Comparison of ENCODE assay signal across 8 cellular contexts in genomic region chr2:233566141-233566956, GRCh38. TPM values are rescaled to one million over a fixed set of nuclear protein-coding genes. Genes with fewer than 3 reads are reported as not detected.
A peak's percentile ranks its signal among the peaks of the same experiment; 100 is the strongest.
DNase-seq lines count a peak whose midpoint lies in the region; ATAC-seq and TF ChIP-seq lines count a peak whose summit lies in the region.

Gene USP40 (minus strand): TSS chr2:233566782. CDS start chr2:233565554, 1,228 bp downstream.

- H3K27me3 Mint-ChIP-seq in nephron (ENCODE audit: low read depth) = peaks cover 3% of the 10 kb centered on the region

- H3K4me1 ChIP-seq in Karpas-422 (ENCODE audit: low read length) = peaks cover 9% of the 10 kb centered on the region

- H3K27ac ChIP-seq in Karpas-422 (ENCODE audit: low read length) (peak within 1 kb of the TSS; percentile 71), RWPE1 (peak within 1 kb of the TSS; percentile 94)

- H3K9me3 ChIP-seq in Karpas-422 (ENCODE audit: low read length) = no peaks in the 10 kb centered on the region

- no peaks in the 10 kb centered on the region for H4K20me1 ChIP-seq in Karpas-422 (ENCODE audit: insufficient read depth, low read depth, low read length)

- no peak within 1 kb of the TSS for H2AFZ ChIP-seq in Karpas-422 (ENCODE audit: low read length)

- H3K4me3 ChIP-seq in Karpas-422 (ENCODE audit: low read length) (peak within 1 kb of the TSS; percentile 76), fibroblast of villous mesenchyme (ENCODE audit: low read depth, low read length) (peak within 1 kb of the TSS; percentile 73)

- peak within 1 kb of the TSS; percentile 98 to 100 (median 99) for H3K4me3 Mint-ChIP-seq in nephron

- peaks cover 6% of the 10 kb centered on the region for H3K4me1 Mint-ChIP-seq in nephron

- no peaks in the 10 kb centered on the region for H3K9me3 Mint-ChIP-seq in nephron

- H3K9ac ChIP-seq in Karpas-422 (ENCODE audit: low read length) = peak within 1 kb of the TSS; percentile 76

- no peaks in the 10 kb centered on the region; the same call in 1 of the 2 replicates for H3K27me3 ChIP-seq in Karpas-422 (ENCODE audit: low read length)

- H3K36me3 Mint-ChIP-seq in nephron (ENCODE audit: low read depth) = peaks cover 17% of the 10 kb centered on the region

- no peak for TF ChIP-seq CTCF in RWPE1 (conservative IDR thresholded peaks at IDR 0.05; ENCODE audit: low read depth)
- no peak for TF ChIP-seq CTCF in fibroblast of villous mesenchyme (IDR thresholded peaks at IDR 0.05; ENCODE audit: insufficient read depth, low read depth, low read length)
- TF ChIP-seq CTCF in nephron (IDR thresholded peaks at IDR 0.05; ENCODE audit: unreplicated experiment in 3 of 3) = no peak

- no peaks in the 10 kb centered on the region for H3K36me3 ChIP-seq in Karpas-422 (ENCODE audit: insufficient read depth, low read length)

- no peaks in the 10 kb centered on the region for H3K79me2 ChIP-seq in Karpas-422 (ENCODE audit: low read length)

- ATAC-seq in GM21576 (IDR thresholded peaks at IDR 0.05; ENCODE audit: unreplicated experiment) = peak; percentile 70
- peak; percentile 84 for ATAC-seq in stimulated activated naive CD8-positive, alpha-beta T cell treated with anti-CD3 and anti-CD28 coated beads, Interleukin-15, Interleukin-2, amounts not matched to agents 100 U/mL and 50 U/mL, for 24 hours

- CTCF ChIA-PET in RWPE1 (lab: Yijun Ruan, JAX) = interaction anchor here (0.5 kb wide), 1 partner anchor 204 kb away, joined by 4 read pairs; no protein-coding TSS in a partner anchor

- in situ Hi-C loops in Caki2 (cut with HindIII; ENCODE audit: low pct_unique_long_range_greater_than_20kb, low sequenced_read_pairs) = no loop called here

- DNase-seq in Caki2 (ENCODE audit: low read depth) (peak; percentile 75), Karpas-422 (peak; percentile 78), RWPE1 (ENCODE audit: low spot score) (peak; percentile 92), activated gamma-delta T cell treated with Interleukin-2 at 50 U/mL for 16 hours (peak; percentile 47), fibroblast of villous mesenchyme (ENCODE audit: low read depth) (peak; percentile 94)
- peak; percentile 73 for DNase-seq in stimulated activated naive CD8-positive, alpha-beta T cell treated with anti-CD3 and anti-CD28 coated beads, Interleukin-15, Interleukin-2, amounts not matched to agents 100 U/mL and 50 U/mL, for 24 hours

- peak within 1 kb of the TSS; percentile 99 to 100 (median 100) for H3K27ac Mint-ChIP-seq in nephron

- H3K9me2 ChIP-seq in Karpas-422 (replicated peaks; ENCODE audit: insufficient read depth, low read length) = no peaks in the 10 kb centered on the region

- peak within 1 kb of the TSS; percentile 60 for H3K4me2 ChIP-seq in Karpas-422 (ENCODE audit: low read depth, low read length, poor library complexity, severe bottlenecking)

- POLR2A ChIA-PET in RWPE1 (lab: Yijun Ruan, JAX; ENCODE audit: low non-redundant PET) = interaction anchor here (0.8 kb wide), 1 partner anchor 125 kb away, joined by 4 read pairs; no protein-coding TSS in a partner anchor

RNA-seq across cellular contexts. Expression of gene USP40, which starts in this region (rescaled TPM):
- 12.2 and 23.4 TPM in 2 replicates for total RNA-seq in Caki2 (2014; rRNA removed; shearing (Covaris generic); ENCODE audit: low replicate concordance)
- total RNA-seq in Karpas-422 (2014; rRNA removed; shearing (Covaris generic); ENCODE audit: low replicate concordance) = 7.9 and 9.5 TPM in 2 replicates
- total RNA-seq in fibroblast of villous mesenchyme = 28.3 and 48.8 TPM in 2 replicates

Comparison
In these comparisons a context has a peak if more than half of its experiments do, and no peak if none do; other contexts are left out.
1. Peak in every context shown above with its lines: DNase-seq, ATAC-seq, H3K4me3 ChIP-seq and H3K27ac ChIP-seq.